1 cellular context compared by ENCODE assay signal in genomic region chr2:240560480-240561324, GRCh38.
TF ChIP-seq lines count a peak whose summit lies in the region.

No MANE protein-coding gene starts in this region.

TF ChIP-seq in HepG2, 621 proteins besides CTCF, POLR2A, EP300 and RAD21 (continued from another document and continues in another):
- peak; percentile 86 for TF ChIP-seq THAP7 (CRISPR knock-in tag; IDR thresholded peaks at IDR 0.05)
- TF ChIP-seq ZNF274 (CRISPR knock-in tag; IDR thresholded peaks at IDR 0.05), result peak; percentile 94
- peak; percentile 44; the same call in 1 of the 2 replicates for TF ChIP-seq E2F5 (CRISPR knock-in tag; conservative IDR thresholded peaks at IDR 0.05)
- TF ChIP-seq ZNF891 (CRISPR knock-in tag; IDR thresholded peaks at IDR 0.05), result peak; percentile 58
- TF ChIP-seq ZC3H4 (CRISPR knock-in tag; IDR thresholded peaks at IDR 0.05; ENCODE audit: borderline replicate concordance), result no peak; the same call in 1 of the 2 replicates
- TF ChIP-seq PPARG (CRISPR knock-in tag; conservative IDR thresholded peaks at IDR 0.05), result no peak; the same call in 1 of the 2 replicates
- no peak for TF ChIP-seq ZNF121 (CRISPR knock-in tag; IDR thresholded peaks at IDR 0.05)
- TF ChIP-seq ZNF770 (CRISPR knock-in tag; IDR thresholded peaks at IDR 0.05), result peak; percentile 62
- TF ChIP-seq EZH2 (conservative IDR thresholded peaks at IDR 0.05; ENCODE audit: low read depth, low read length), result no peak
- no peak for TF ChIP-seq U2AF1 (optimal IDR thresholded peaks at IDR 0.05; ENCODE audit: low read depth, low read length)
- TF ChIP-seq MAFG (CRISPR knock-in tag; IDR thresholded peaks at IDR 0.05), result no peak; the same call in 1 of the 2 replicates
- TF ChIP-seq MAX (IDR thresholded peaks at IDR 0.05), result peak; percentile 97
- TF ChIP-seq HDAC6 (IDR thresholded peaks at IDR 0.05; ENCODE audit: low read depth, low read length), result no peak; the same call in 1 of the 2 replicates
- TF ChIP-seq ZNF20 (CRISPR knock-in tag; IDR thresholded peaks at IDR 0.05), result no peak
- no peak for TF ChIP-seq ZNF281 (CRISPR knock-in tag; IDR thresholded peaks at IDR 0.05; ENCODE audit: borderline replicate concordance)
- 0 out of 2 replicates have a peak, but pooled peaks have one; percentile 35 for TF ChIP-seq ELK4 (CRISPR knock-in tag; IDR thresholded peaks at IDR 0.05; ENCODE audit: borderline replicate concordance)
- TF ChIP-seq AHR (CRISPR knock-in tag; IDR thresholded peaks at IDR 0.05), result no peak; the same call in 1 of the 2 replicates
- no peak for TF ChIP-seq ZNF432 (CRISPR knock-in tag; IDR thresholded peaks at IDR 0.05; ENCODE audit: borderline replicate concordance)
- TF ChIP-seq ZHX2 (IDR thresholded peaks at IDR 0.05; ENCODE audit: low read depth), result peak; percentile 11; the same call in 1 of the 2 replicates
- peak; percentile 96; the same call in 1 of the 2 replicates for TF ChIP-seq ZHX2 (CRISPR knock-in tag; IDR thresholded peaks at IDR 0.05; ENCODE audit: borderline replicate concordance)
- TF ChIP-seq HOXA3 (CRISPR knock-in tag; IDR thresholded peaks at IDR 0.05), result peak; percentile 78
- peak; percentile 89 for TF ChIP-seq ELF3 (CRISPR knock-in tag; IDR thresholded peaks at IDR 0.05)
- TF ChIP-seq MTF1 (CRISPR knock-in tag; IDR thresholded peaks at IDR 0.05), result no peak; the same call in none of the 2 replicates
- no peak; the same call in 1 of the 2 replicates for TF ChIP-seq MBNL3 (CRISPR knock-in tag; conservative IDR thresholded peaks at IDR 0.05)
- peak; percentile 3; the same call in 1 of the 2 replicates for TF ChIP-seq ZNF30 (CRISPR knock-in tag; IDR thresholded peaks at IDR 0.05)
- peak; percentile 81 for TF ChIP-seq SP2 (CRISPR knock-in tag; IDR thresholded peaks at IDR 0.05)
- TF ChIP-seq RNF219 (CRISPR knock-in tag; IDR thresholded peaks at IDR 0.05), result no peak; the same call in 1 of the 2 replicates
- 0 out of 2 replicates have a peak, but pooled peaks have one; percentile 42 for TF ChIP-seq ZNF792 (CRISPR knock-in tag; IDR thresholded peaks at IDR 0.05)
- TF ChIP-seq NR2F6 (IDR thresholded peaks at IDR 0.05), result no peak
- TF ChIP-seq NR2F6 (CRISPR knock-in tag; IDR thresholded peaks at IDR 0.05), result no peak
- no peak for TF ChIP-seq GRHL1 (CRISPR knock-in tag; conservative IDR thresholded peaks at IDR 0.05)
- TF ChIP-seq HNF1B (CRISPR knock-in tag; IDR thresholded peaks at IDR 0.05), result peak; percentile 68
- 0 out of 2 replicates have a peak, but pooled peaks have one; percentile 40 for TF ChIP-seq FIP1L1 (IDR thresholded peaks at IDR 0.05; ENCODE audit: borderline replicate concordance, insufficient read depth, low read depth, low read length)
- TF ChIP-seq CSRNP2 (CRISPR knock-in tag; conservative IDR thresholded peaks at IDR 0.05; ENCODE audit: low read depth), result no peak
- no peak for TF ChIP-seq TBP (CRISPR knock-in tag; IDR thresholded peaks at IDR 0.05)
- peak; percentile 90 for TF ChIP-seq ERF (CRISPR knock-in tag; IDR thresholded peaks at IDR 0.05)
- peak; percentile 62 for TF ChIP-seq SMAD1 (CRISPR knock-in tag; IDR thresholded peaks at IDR 0.05; ENCODE audit: borderline replicate concordance, low read depth)
- TF ChIP-seq TCF7 (IDR thresholded peaks at IDR 0.05; ENCODE audit: low read depth), result no peak
